35 cellular contexts compared by ENCODE assay signal in the genomic region with DNA sequence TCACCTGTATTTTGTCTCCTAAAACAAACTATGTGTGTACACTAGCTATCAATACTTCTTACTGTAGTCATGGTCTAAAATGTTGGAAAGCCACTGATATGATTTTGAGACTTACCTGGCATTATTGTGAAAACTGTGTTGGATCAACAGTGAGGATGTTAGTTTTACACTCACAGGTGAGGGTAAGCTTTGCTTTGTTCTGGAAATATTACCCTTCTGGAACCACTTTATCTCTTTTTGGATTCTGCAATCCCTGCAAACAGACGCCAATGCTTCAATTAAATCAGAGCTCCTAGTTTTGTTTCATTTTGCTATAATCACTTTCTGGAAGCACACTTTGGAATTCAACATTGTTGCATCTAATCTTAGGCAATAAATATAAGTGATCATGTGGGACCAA.
"Had no signal": no experiment of that assay in that cellular context is flagged by ENCODE, and none has a peak within 500 bp of the region (broad histone marks: within the 10 kb centered on the region; RNA-seq: fewer than 3 reads in every experiment).

No MANE protein-coding gene starts in this region.

- H3K4me3 ChIP-seq: MG63 had no signal

- H3K9me3 ChIP-seq: MG63 had no signal

- H3K36me3 ChIP-seq: MG63 had no signal

- DNase-seq: Karpas-422, Kasumi-1, MG63, MM.1S, MV-4-11, NCI-H1048, NCI-H1092, NCI-H1092 treated with DMSO at 0.1 percent for 48 hours, NCI-H1105, NCI-H1105 treated with DMSO at 0.1 percent for 48 hours, NCI-H1417, NCI-H1417 treated with DMSO at 0.1 percent for 48 hours, NCI-H1436, NCI-H1436 treated with DMSO at 0.1 percent for 48 hours, NCI-H146, NCI-H1694, NCI-H1694 treated with DMSO at 0.1 percent for 48 hours, NCI-H187, NCI-H187 treated with DMSO at 0.1 percent for 48 hours, NCI-H1930, NCI-H2029, NCI-H2029 treated with DMSO at 0.1 percent for 48 hours, NCI-H2081, NCI-H2081 treated with DMSO at 0.1 percent for 48 hours, NCI-H2107, NCI-H2171, NCI-H2171 treated with DMSO at 0.1 percent for 48 hours, NCI-H2227 treated with DMSO at 0.1 percent for 48 hours, NCI-H226, NCI-H345, NCI-H446, NCI-H446 treated with DMSO at 0.1 percent for 48 hours, NCI-H510A, NCI-H510A treated with DMSO at 0.1 percent for 48 hours, NCI-H524 had no signal

- H3K27me3 ChIP-seq: MG63 had no signal
